ENCODE assay signal across 8 cellular contexts in genomic region chr1:27045973-27046558, GRCh38. TPM values are rescaled to one million over a fixed set of nuclear protein-coding genes. Genes with fewer than 3 reads are reported as not detected.
DNase-seq lines count a peak whose midpoint lies in the region; ATAC-seq lines count a peak whose summit lies in the region.

No MANE protein-coding gene starts in this region.

- no peak overlapping the region for H3K27ac ChIP-seq in caudate nucleus (ENCODE audit: low read depth, low read length)

- DNase-seq in NCI-H1417 (lab: John Stamatoyannopoulos, UW) (peak; percentile 45 to 71 (median 67)), NCI-H1417 treated with DMSO at 0.1 percent for 48 hours (lab: John Stamatoyannopoulos, UW) (no peak), NCI-H1105 (lab: John Stamatoyannopoulos, UW) (peak; percentile 34), caudate nucleus (lab: John Stamatoyannopoulos, UW) (peak in 39 of 61 donors; percentile 3 to 58 (median 21)), left lobe of liver (ENCODE audit: low spot score) (peak; percentile 61)
- peak; percentile 28 for DNase-seq in activated CD4-positive, CD25-positive, alpha-beta regulatory T cell treated with anti-CD3 and anti-CD28 coated beads, Interleukin-2, amount 50 U/mL, for 16 hours (ENCODE audit: low read depth, low spot score)
- DNase-seq in stimulated activated CD4-positive, alpha-beta T cell treated with anti-CD3 and anti-CD28 coated beads, TNF-alpha, amount 100 ng/mL, for 1 hour (ENCODE audit: low read depth in 3 of 3, low spot score in 1 of 3) = peak; percentile 12 to 64 (median 36)

- ATAC-seq in left lobe of liver (peak; percentile 78), HG03095 (IDR thresholded peaks at IDR 0.05; ENCODE audit: unreplicated experiment) (no peak)

RNA-seq across cellular contexts. Expression of gene TENT5B, which starts 33.4 kb away (rescaled TPM):
- 0.13 TPM for total RNA-seq in left lobe of liver

RNA-seq across cellular contexts. Expression of gene TRNP1, which starts 52.6 kb away (rescaled TPM):
- 2.8 TPM for total RNA-seq in left lobe of liver
